Comparison of ENCODE assay signal across 8 cellular contexts in genomic region chr22:19540394-19540793, GRCh38. TPM values are rescaled to one million over a fixed set of nuclear protein-coding genes. Genes with fewer than 3 reads are reported as not detected.
"Had no signal": no experiment of that assay in that cellular context is flagged by ENCODE, and none has a peak within 500 bp of the region (broad histone marks: within the 10 kb centered on the region; RNA-seq: fewer than 3 reads in every experiment).

No MANE protein-coding gene starts in this region.

- DNase-seq: IMR-90, KBM-7, KG1 had no signal

- FAIRE-seq: HepG2, HTR-8/SVneo had no signal

- ATAC-seq: HepG2 had no signal

- H3K27ac ChIP-seq: HL-60 had no signal

RNA-seq across cellular contexts. Expression of gene CLDN5, which starts 16.2 kb away (rescaled TPM):
- total RNA-seq: HepG2, HT-29, HT1080 had no signal
- polyA plus RNA-seq: HepG2 had no signal
